ENCODE assay signal across 10 cellular contexts in genomic region chr13:30927188-30927587, GRCh38. TPM values are rescaled to one million over a fixed set of nuclear protein-coding genes. Genes with fewer than 3 reads are reported as not detected.
"Had no signal": no experiment of that assay in that cellular context is flagged by ENCODE, and none has a peak within 500 bp of the region (broad histone marks: within the 10 kb centered on the region; RNA-seq: fewer than 3 reads in every experiment).

No MANE protein-coding gene starts in this region.

RNA-seq across cellular contexts. Expression of gene TEX26, which starts 5.3 kb away (rescaled TPM):
- total RNA-seq: activated CD4-positive, alpha-beta memory T cell treated with anti-CD3 and anti-CD28 coated beads for 36 hours; activated naive CD8-positive, alpha-beta T cell treated with anti-CD3 and anti-CD28 coated beads for 36 hours; kidney; liver; osteoblast; psoas muscle; spleen; T-helper 17 cell; ureter had no signal
- polyA plus RNA-seq: neural cell, spleen had no signal

RNA-seq across cellular contexts. Expression of gene MEDAG, which starts 21.1 kb away (rescaled TPM):
- total RNA-seq: activated CD4-positive, alpha-beta memory T cell treated with anti-CD3 and anti-CD28 coated beads for 36 hours; activated naive CD8-positive, alpha-beta T cell treated with anti-CD3 and anti-CD28 coated beads for 36 hours; T-helper 17 cell had no signal
- polyA plus RNA-seq: neural cell had no signal
